Comparison of ENCODE assay signal across 8 cellular contexts in genomic region chr2:60552096-60552850, GRCh38. TPM values are rescaled to one million over a fixed set of nuclear protein-coding genes. Genes with fewer than 3 reads are reported as not detected.
DNase-seq lines count a peak whose midpoint lies in the region; ATAC-seq and TF ChIP-seq lines count a peak whose summit lies in the region.

No MANE protein-coding gene starts in this region.

- H3K4me2 ChIP-seq in OCI-LY7 (ENCODE audit: low read length) (peak overlapping the region; percentile 100), neuronal stem cell (ENCODE audit: insufficient read depth, low read length, poor library complexity, severe bottlenecking) (peak overlapping the region; percentile 62)

- H4K8ac ChIP-seq in neuronal stem cell (ENCODE audit: low read depth, low read length), result no peak overlapping the region

- peaks cover 29% of the 10 kb centered on the region for H3K27me3 Mint-ChIP-seq in endodermal cell (ENCODE audit: insufficient read depth)

- H3K36me3 ChIP-seq in OCI-LY7 (ENCODE audit: insufficient read depth, low read length), result peaks cover 28% of the 10 kb centered on the region
- no peaks in the 10 kb centered on the region for H3K36me3 ChIP-seq in endodermal cell (ENCODE audit: control insufficient read depth, insufficient read depth, low read length)
- H3K36me3 ChIP-seq in neuronal stem cell (replicated peaks in 1 of 2; ENCODE audit: control insufficient read depth in 2 of 2, insufficient read depth in 2 of 2, low read length in 2 of 2), result no peaks in the 10 kb centered on the region

- no peaks in the 10 kb centered on the region; the same call in 1 of the 2 replicates for H4K20me1 ChIP-seq in OCI-LY7 (ENCODE audit: insufficient read depth, low read length)

- H3K9me3 Mint-ChIP-seq in endodermal cell, result no peaks in the 10 kb centered on the region

- WGBS in endodermal cell (ENCODE audit: insufficient coverage in 1 of 2, insufficient read length in 1 of 2), 2 experiments, result 0 to 1% methylated on average over 24 to 47 of the region's 49 CpGs
- WGBS in neuronal stem cell (ENCODE audit: extremely low coverage in 2 of 2, insufficient read length in 2 of 2, insufficient replicate concordance in 1 of 2), 2 donors, result no CpG with 5 or more reads among the region's 49 CpGs

- H2BK120ac ChIP-seq in neuronal stem cell (ENCODE audit: low read depth, low read length), result no peak overlapping the region

- intact Hi-C loops in OCI-LY7 (cut with micrococcal nuclease; ENCODE audit: unreplicated experiment), result loop anchor here (5.0 to 10.0 kb wide), 4 partner anchors 333 to 1483 kb away; partner anchors contain the start of gene REL

- H3K9me2 ChIP-seq in OCI-LY7 (ENCODE audit: insufficient read depth, low read length), result no peaks in the 10 kb centered on the region

- peak overlapping the region; percentile 93 for H3K4me3 ChIP-seq in OCI-LY7 (ENCODE audit: low read depth, low read length, poor library complexity, severe bottlenecking)
- peak overlapping the region; percentile 86 for H3K4me3 ChIP-seq in endodermal cell (ENCODE audit: low read length)
- peak overlapping the region in 1 of 2 donors; percentile 29 for H3K4me3 ChIP-seq in neuronal stem cell (ENCODE audit: low read length in 2 of 2)

- H3K4me1 Mint-ChIP-seq in endodermal cell, result peaks cover 24% of the 10 kb centered on the region

- H3K4me1 ChIP-seq in OCI-LY7 (ENCODE audit: insufficient read depth, low read length, poor library complexity, severe bottlenecking) (peaks cover 17% of the 10 kb centered on the region), endodermal cell (ENCODE audit: control insufficient read depth, insufficient read depth, low read length) (no peaks in the 10 kb centered on the region), neuronal stem cell (ENCODE audit: control insufficient read depth in 2 of 2, insufficient read depth in 1 of 2, low read depth in 1 of 2, low read length in 2 of 2) (peaks cover 14 to 28% of the 10 kb centered on the region in 2 donors)

- H4K91ac ChIP-seq in neuronal stem cell (ENCODE audit: low read depth, low read length, poor library complexity), result no peak overlapping the region

- peak overlapping the region; percentile 80 for H3K27ac Mint-ChIP-seq in endodermal cell

- ATAC-seq in HG03045 (IDR thresholded peaks at IDR 0.05; ENCODE audit: unreplicated experiment), result no peak

- H3K4me3 Mint-ChIP-seq in endodermal cell, result peak overlapping the region; percentile 83

- no peak overlapping the region for H3K23ac ChIP-seq in neuronal stem cell (ENCODE audit: low read depth, low read length, poor library complexity)

- H3K14ac ChIP-seq in neuronal stem cell (ENCODE audit: low read length), result no peak overlapping the region

- peak overlapping the region; percentile 44 for H3K9ac ChIP-seq in endodermal cell (ENCODE audit: extremely low read depth, low read length, poor library complexity, severe bottlenecking)
- no peak overlapping the region for H3K9ac ChIP-seq in neuronal stem cell (ENCODE audit: low read depth, low read length, poor library complexity)

- H2AK5ac ChIP-seq in neuronal stem cell (ENCODE audit: low read depth, low read length), result no peak overlapping the region

- H2BK15ac ChIP-seq in neuronal stem cell (ENCODE audit: low read length), result no peak overlapping the region

- H3K27ac ChIP-seq in OCI-LY7 (ENCODE audit: low read depth, low read length, poor library complexity, severe bottlenecking), result peak overlapping the region; percentile 90
- H3K27ac ChIP-seq in endodermal cell (ENCODE audit: low read depth, low read length), result peak overlapping the region; percentile 68
- H3K27ac ChIP-seq in neuronal stem cell (replicated peaks; ENCODE audit: low read length), result no peak overlapping the region

- H3K27me3 ChIP-seq in endodermal cell (ENCODE audit: control insufficient read depth, insufficient read depth, low read length, poor library complexity, severe bottlenecking), result peaks cover 30% of the 10 kb centered on the region
- peaks cover 9 to 92% (median 62%) of the 10 kb centered on the region in 3 experiments for H3K27me3 ChIP-seq in neuronal stem cell (ENCODE audit: control insufficient read depth in 3 of 3, insufficient read depth in 3 of 3, low read depth in 1 of 3, low read length in 3 of 3)

- no peak overlapping the region for H3K4ac ChIP-seq in neuronal stem cell (ENCODE audit: low read length)

- H3K79me1 ChIP-seq in neuronal stem cell (ENCODE audit: low read depth, low read length), result no peaks in the 10 kb centered on the region

- H3K18ac ChIP-seq in neuronal stem cell (ENCODE audit: low read length), result no peak overlapping the region

- H3K79me2 ChIP-seq in OCI-LY7 (ENCODE audit: insufficient read depth, low read depth, low read length), result peaks cover 72% of the 10 kb centered on the region

- TF ChIP-seq CTCF in OCI-LY7 (conservative IDR thresholded peaks at IDR 0.05; ENCODE audit: low read length) (no peak), endodermal cell (conservative IDR thresholded peaks at IDR 0.05) (no peak)

- H2AFZ ChIP-seq in OCI-LY7 (ENCODE audit: low read length), result peak overlapping the region; percentile 24; the same call in 1 of the 2 replicates
- H2AFZ ChIP-seq in neuronal stem cell (ENCODE audit: low read length), result peak overlapping the region; percentile 59

- CTCF ChIA-PET in OCI-LY7 (lab: Charles Lee; ENCODE audit: unreplicated experiment), result interaction anchor here (1.3 kb wide), 1 partner anchor 224 kb away, joined by 4 read pairs; no protein-coding TSS in a partner anchor

- H3K36me3 Mint-ChIP-seq in endodermal cell (ENCODE audit: low read depth), result no peaks in the 10 kb centered on the region

- H3K9me3 ChIP-seq in OCI-LY7 (ENCODE audit: low read length) (no peaks in the 10 kb centered on the region), endodermal cell (ENCODE audit: control insufficient read depth, low read length) (no peaks in the 10 kb centered on the region), neuronal stem cell (replicated peaks in 1 of 2; ENCODE audit: control insufficient read depth in 2 of 2, insufficient read depth in 1 of 2, low read depth in 1 of 2, low read length in 2 of 2) (no peaks in the 10 kb centered on the region)

- no peak overlapping the region for H2BK12ac ChIP-seq in neuronal stem cell (ENCODE audit: low read length)

- DNase-seq in NCI-H345 (lab: John Stamatoyannopoulos, UW), result peak; percentile 62
- DNase-seq in NCI-H345 treated with DMSO at 0.1 percent for 48 hours (lab: John Stamatoyannopoulos, UW; ENCODE audit: unreplicated experiment), result no peak
- DNase-seq in OCI-LY7 (ENCODE audit: low spot score), result peak; percentile 73
- peak; percentile 81 for DNase-seq in endodermal cell
- DNase-seq in neuronal stem cell (ENCODE audit: low spot score), result no peak
- DNase-seq in anterior cingulate cortex (lab: John Stamatoyannopoulos, UW), result no peak
- no peak for DNase-seq in GM19240 (ENCODE audit: insufficient read length, low spot score)

- BruUV-seq in OCI-LY7 (replicated peaks; lab: Mats Ljungman, UMichigan), result no TSS peak

- H2BK5ac ChIP-seq in neuronal stem cell (ENCODE audit: low read length), result no peak overlapping the region

- POLR2A ChIA-PET in OCI-LY7 (lab: Charles Lee), result interaction anchor here (0.6 to 4.1 kb wide), 5 partner anchors 13 to 412 kb away, joined by 3 to 31 read pairs (median 3); no protein-coding TSS in a partner anchor

RNA-seq across cellular contexts. Expression of gene BCL11A, which starts 1.2 kb away (rescaled TPM):
- 54.9 and 64.3 TPM in 2 replicates for total RNA-seq in OCI-LY7 (2014; rRNA removed; shearing (Covaris generic))
- 163 and 167 TPM in 2 replicates for total RNA-seq in OCI-LY7 (2022)
- total RNA-seq in endodermal cell, result 10 to 100 TPM; 14.7 to 16.3 TPM
- 45.3 TPM for polyA plus RNA-seq in endodermal cell (2013, experiment 1 of 2)
- 38.5 TPM for polyA plus RNA-seq in endodermal cell (2013, experiment 2 of 2)
- 0.11 TPM for polyA plus RNA-seq in neuronal stem cell (2013, experiment 1 of 2)
- polyA plus RNA-seq in neuronal stem cell (2013, experiment 2 of 2), result 0.17 TPM

Comparison
In these comparisons a context has a peak if more than half of its experiments do, and no peak if none do; other contexts are left out.
1. DNase-seq: peak in NCI-H345 (single experiment), OCI-LY7 (single experiment) and endodermal cell (single experiment); none in NCI-H345 treated with DMSO at 0.1 percent for 48 hours (single experiment), neuronal stem cell (single experiment), anterior cingulate cortex (0 of 58) and GM19240 (single experiment).